Comparison of ENCODE assay signal across 15 cellular contexts in the genomic region with DNA sequence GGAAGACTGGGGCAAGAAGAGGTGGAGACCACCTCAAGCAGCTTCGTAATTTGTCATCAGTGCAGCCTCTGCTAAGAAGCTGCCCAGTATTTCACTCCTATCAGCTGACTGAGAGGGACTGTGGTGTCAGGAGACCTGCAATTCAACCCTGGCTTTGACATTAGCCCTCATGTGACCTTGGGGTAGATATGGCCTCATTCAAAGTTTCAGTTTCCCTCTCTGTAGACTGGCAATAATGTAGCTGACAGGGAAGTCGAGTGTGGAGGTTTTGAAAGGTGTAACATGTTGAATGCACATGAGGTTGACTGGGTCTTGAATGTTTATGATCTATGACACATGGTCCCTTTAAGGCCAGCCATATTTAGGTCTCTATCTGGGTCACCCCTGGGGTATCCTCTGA. TPM values are rescaled to one million over a fixed set of nuclear protein-coding genes. Genes with fewer than 3 reads are reported as not detected.
A peak's percentile ranks its signal among the peaks of the same experiment; 100 is the strongest.
DNase-seq lines count a peak whose midpoint lies in the region; ATAC-seq and TF ChIP-seq lines count a peak whose summit lies in the region.
"Had no signal": no experiment of that assay in that cellular context is flagged by ENCODE, and none has a peak within 500 bp of the region (broad histone marks: within the 10 kb centered on the region; RNA-seq: fewer than 3 reads in every experiment).

No MANE protein-coding gene starts in this region.

- peaks cover 10% of the 10 kb centered on the region for H3K27me3 ChIP-seq in left ventricle myocardium inferior (ENCODE audit: low read depth)
- H3K27me3 ChIP-seq: gastrocnemius medialis, left lung had no signal

- intact Hi-C loops in left ventricle myocardium inferior (cut with micrococcal nuclease): no loop called here

- no peaks in the 10 kb centered on the region for H3K4me1 ChIP-seq in left ventricle myocardium inferior
- H3K4me1 ChIP-seq: gastrocnemius medialis, left lung had no signal

- H3K27ac ChIP-seq in left ventricle myocardium inferior (replicated peaks): no peak overlapping the region
- H3K27ac ChIP-seq: gastrocnemius medialis, left lung had no signal

- no peak for TF ChIP-seq CTCF in GM10248 (IDR thresholded peaks at IDR 0.05; ENCODE audit: control extremely low read depth, extremely low read depth, low read depth, missing control alignments)
- TF ChIP-seq CTCF in left ventricle myocardium inferior (IDR thresholded peaks at IDR 0.05; ENCODE audit: borderline replicate concordance): no peak

- no peaks in the 10 kb centered on the region for H3K9me3 ChIP-seq in left ventricle myocardium inferior (replicated peaks)
- H3K9me3 ChIP-seq: gastrocnemius medialis, left lung had no signal

- H3K4me3 ChIP-seq in left ventricle myocardium inferior: no peak overlapping the region
- H3K4me3 ChIP-seq: gastrocnemius medialis, left lung had no signal

- CTCF ChIA-PET in GM10248 (lab: Yijun Ruan, JAX): interaction anchor here (1.5 to 1.6 kb wide), 2 partner anchors 42 to 64 kb away, joined by 4 to 5 read pairs; no protein-coding TSS in a partner anchor

- POLR2A ChIA-PET in GM10248 (lab: Yijun Ruan, JAX): no interaction called here

- ATAC-seq in GM19351 (IDR thresholded peaks at IDR 0.05; ENCODE audit: unreplicated experiment) (peak; percentile 95), HG02763 (IDR thresholded peaks at IDR 0.05; ENCODE audit: unreplicated experiment) (peak; percentile 90), HG03521 (IDR thresholded peaks at IDR 0.05; ENCODE audit: unreplicated experiment) (peak; percentile 87)
- ATAC-seq: gastrocnemius medialis, left lung had no signal

- DNase-seq in GM10248 (ENCODE audit: extremely low spot score) (peak; percentile 36), left ventricle myocardium inferior (no peak), germinal center (ENCODE audit: low spot score) (no peak), HK-2 (ENCODE audit: unreplicated experiment) (no peak), RKO (ENCODE audit: low spot score) (no peak)
- DNase-seq: activated CD4-positive, alpha-beta T cell treated with anti-CD3 and anti-CD28 coated beads, Interleukin-2, amount 50 U/mL, for 48 hours; dermis blood vessel endothelial cell; gastrocnemius medialis; H7; left lung; NCI-H526 treated with DMSO at 0.1 percent for 48 hours; nucleus accumbens had no signal

- H3K36me3 ChIP-seq in left ventricle myocardium inferior: no peaks in the 10 kb centered on the region
- H3K36me3 ChIP-seq: gastrocnemius medialis, left lung had no signal

RNA-seq across cellular contexts. Expression of gene SPRR4, which starts 2.2 kb away (rescaled TPM):
- total RNA-seq in left ventricle myocardium inferior: not detected
- total RNA-seq: dermis blood vessel endothelial cell, gastrocnemius medialis, H7, left lung had no signal

RNA-seq across cellular contexts. Expression of gene SPRR1A, which starts 15.6 kb away (rescaled TPM):
- not detected for total RNA-seq in left ventricle myocardium inferior
- total RNA-seq: dermis blood vessel endothelial cell, gastrocnemius medialis, H7, left lung had no signal

RNA-seq across cellular contexts. Expression of gene SPRR5, which starts 21.2 kb away (rescaled TPM):
- total RNA-seq in left ventricle myocardium inferior: not detected
- total RNA-seq: dermis blood vessel endothelial cell, gastrocnemius medialis, H7, left lung had no signal

RNA-seq across cellular contexts. Expression of gene SPRR3, which starts 33.3 kb away (rescaled TPM):
- total RNA-seq in left ventricle myocardium inferior: not detected
- total RNA-seq: dermis blood vessel endothelial cell, gastrocnemius medialis, H7, left lung had no signal

RNA-seq across cellular contexts. Expression of gene IVL, which starts 59.9 kb away (rescaled TPM):
- not detected for total RNA-seq in left ventricle myocardium inferior
- total RNA-seq: dermis blood vessel endothelial cell, gastrocnemius medialis, H7 had no signal
